9 cellular contexts compared by ENCODE assay signal in the genomic region with DNA sequence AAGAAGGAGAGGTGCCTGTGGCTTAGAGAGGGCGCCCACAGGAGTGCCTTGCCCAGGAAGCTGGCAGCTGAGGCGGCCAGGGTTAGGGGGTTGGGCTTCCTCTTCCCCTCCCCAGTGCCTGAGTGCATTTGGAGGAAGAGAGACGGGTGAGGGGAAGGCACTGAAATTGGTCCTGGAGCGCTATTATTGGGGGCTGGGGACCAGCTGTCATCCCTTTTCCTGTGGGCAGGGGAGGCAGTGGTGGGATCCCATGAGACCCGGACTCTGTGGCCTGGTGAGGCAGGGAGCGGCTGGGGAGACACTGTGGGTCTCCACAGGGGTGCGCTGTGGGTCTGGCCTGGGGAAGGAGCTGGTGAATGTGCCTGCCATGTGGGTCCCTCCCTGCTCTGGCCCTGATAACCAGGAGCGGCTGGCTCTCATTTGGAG.
DNase-seq lines count a peak whose midpoint lies in the region; ATAC-seq and TF ChIP-seq lines count a peak whose summit lies in the region.
"Had no signal": no experiment of that assay in that cellular context is flagged by ENCODE, and none has a peak within 500 bp of the region (broad histone marks: within the 10 kb centered on the region; RNA-seq: fewer than 3 reads in every experiment).

No MANE protein-coding gene starts in this region.

- TF ChIP-seq CTCF in SU-DHL-6 (IDR thresholded peaks at IDR 0.05; ENCODE audit: insufficient read depth, low read length, poor library complexity, severe bottlenecking) = peak; percentile 70

- H2AFZ ChIP-seq in SU-DHL-6 (ENCODE audit: low read depth, low read length, severe bottlenecking) = no peak overlapping the region

- H4K20me1 ChIP-seq in SU-DHL-6 (ENCODE audit: low read depth, low read length) = no peaks in the 10 kb centered on the region

- H3K4me3 ChIP-seq in SU-DHL-6 (ENCODE audit: insufficient read depth, low read length, poor library complexity, severe bottlenecking) = no peak overlapping the region

- peak; percentile 71 to 82 for ATAC-seq in activated naive CD4-positive, alpha-beta T cell treated with anti-CD3 and anti-CD28 coated beads, Interleukin-2, amount 50 U/mL, for 72 hours
- ATAC-seq in left colon = peak; percentile 28
- ATAC-seq in HG03045 (IDR thresholded peaks at IDR 0.05; ENCODE audit: unreplicated experiment) = no peak
- ATAC-seq in HG02852 (IDR thresholded peaks at IDR 0.05; ENCODE audit: unreplicated experiment) = no peak

- no peaks in the 10 kb centered on the region for H3K27me3 ChIP-seq in SU-DHL-6 (ENCODE audit: low read length)

- H3K27ac ChIP-seq in SU-DHL-6 (ENCODE audit: low read depth, low read length) = no peak overlapping the region
- H3K27ac ChIP-seq: epithelial cell of prostate had no signal

- no peaks in the 10 kb centered on the region for H3K9me3 Mint-ChIP-seq in activated naive CD4-positive, alpha-beta T cell treated with anti-CD3 and anti-CD28 coated beads, Interleukin-2, amount 50 U/mL, for 72 hours

- H3K9me2 ChIP-seq in SU-DHL-6 (replicated peaks; ENCODE audit: insufficient read depth, low read length) = no peaks in the 10 kb centered on the region

- H3K36me3 ChIP-seq in SU-DHL-6 (ENCODE audit: low read length) = no peaks in the 10 kb centered on the region

- H3K9me3 ChIP-seq in SU-DHL-6 (ENCODE audit: insufficient read depth, low read length) = no peaks in the 10 kb centered on the region

- H3K4me2 ChIP-seq in SU-DHL-6 (ENCODE audit: low read depth, low read length, poor library complexity, severe bottlenecking) = no peak overlapping the region

- peaks cover 6 to 21% of the 10 kb centered on the region in 2 donors for H3K36me3 Mint-ChIP-seq in activated naive CD4-positive, alpha-beta T cell treated with anti-CD3 and anti-CD28 coated beads, Interleukin-2, amount 50 U/mL, for 72 hours

- peak overlapping the region; percentile 89 to 95 for H3K27ac Mint-ChIP-seq in activated naive CD4-positive, alpha-beta T cell treated with anti-CD3 and anti-CD28 coated beads, Interleukin-2, amount 50 U/mL, for 72 hours

- no peaks in the 10 kb centered on the region for H3F3A ChIP-seq in SU-DHL-6 (ENCODE audit: insufficient read depth)

- no peak overlapping the region; the same call in 1 of the 2 replicates for H3K9ac ChIP-seq in SU-DHL-6 (ENCODE audit: low read length)

- H3K79me2 ChIP-seq in SU-DHL-6 (ENCODE audit: insufficient read depth, low read length) = no peaks in the 10 kb centered on the region

- peak; percentile 22 for DNase-seq in NCI-H1092 treated with DMSO at 0.1 percent for 48 hours (lab: John Stamatoyannopoulos, UW)
- no peak for DNase-seq in NCI-H1092 (lab: John Stamatoyannopoulos, UW)
- DNase-seq in activated naive CD4-positive, alpha-beta T cell treated with anti-CD3 and anti-CD28 coated beads, Interleukin-2, amount 50 U/mL, for 72 hours (ENCODE audit: low spot score in 2 of 2) = peak; percentile 82 to 85
- DNase-seq in left colon = no peak
- DNase-seq in stimulated activated CD8-positive, alpha-beta memory T cell treated with anti-CD3 and anti-CD28 coated beads, Interleukin-15, amount 100 ng/mL, for 4 hours (ENCODE audit: low read depth in 2 of 2) = peak; percentile 57 to 59

- intact Hi-C loops in left colon (cut with DNase I, micrococcal nuclease) = no loop called here

Comparison
In these comparisons a context has a peak if more than half of its experiments do, and no peak if none do; other contexts are left out.
1. DNase-seq: peak in NCI-H1092 treated with DMSO at 0.1 percent for 48 hours (single experiment), activated naive CD4-positive, alpha-beta T cell treated with anti-CD3 and anti-CD28 coated beads, Interleukin-2, amount 50 U/mL, for 72 hours (2 of 2) and stimulated activated CD8-positive, alpha-beta memory T cell treated with anti-CD3 and anti-CD28 coated beads, Interleukin-15, amount 100 ng/mL, for 4 hours (2 of 2); none in NCI-H1092 (single experiment) and left colon (0 of 2).
2. ATAC-seq: peak in activated naive CD4-positive, alpha-beta T cell treated with anti-CD3 and anti-CD28 coated beads, Interleukin-2, amount 50 U/mL, for 72 hours (2 of 2) and left colon (single experiment); none in HG03045 (single experiment) and HG02852 (single experiment).